In the genomic region with DNA sequence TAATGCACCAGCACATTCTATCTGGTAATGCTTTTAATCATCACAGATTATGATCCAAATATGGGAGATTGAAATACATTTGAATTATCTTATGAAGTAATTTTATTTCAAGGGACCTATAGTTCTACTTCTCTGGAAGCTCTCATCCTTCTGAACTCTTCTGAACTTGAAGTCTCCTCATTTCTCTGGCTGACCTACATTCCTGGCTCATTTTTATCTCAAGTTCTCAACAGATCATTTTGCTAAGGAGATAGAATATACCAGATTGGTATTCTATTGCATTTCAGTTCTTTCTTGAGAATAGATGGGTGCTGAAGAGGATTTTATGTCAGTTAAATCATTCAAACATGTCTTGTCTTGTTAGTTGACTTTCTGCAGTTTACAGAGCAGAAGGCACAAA, we compare ENCODE assay signal across 28 cellular contexts. TPM values are rescaled to one million over a fixed set of nuclear protein-coding genes. Genes with fewer than 3 reads are reported as not detected.
A peak's percentile ranks its signal among the peaks of the same experiment; 100 is the strongest.
DNase-seq lines count a peak whose midpoint lies in the region; ATAC-seq, FAIRE-seq and TF ChIP-seq lines count a peak whose summit lies in the region.
"Had no signal": no experiment of that assay in that cellular context is flagged by ENCODE, and none has a peak within 500 bp of the region (broad histone marks: within the 10 kb centered on the region; RNA-seq: fewer than 3 reads in every experiment).

No MANE protein-coding gene starts in this region.

- no peaks in the 10 kb centered on the region for H3K27me3 ChIP-seq in PC-3 (ENCODE audit: low read length)
- H3K27me3 ChIP-seq in MG63 = no peaks in the 10 kb centered on the region
- H3K27me3 ChIP-seq: Peyer's patch, right lobe of liver had no signal

- H3K79me2 ChIP-seq in PC-3 (ENCODE audit: low read length) = peaks cover 97% of the 10 kb centered on the region

- TF ChIP-seq CTCF in A549 (IDR thresholded peaks at IDR 0.05) (no peak), PC-3 (conservative IDR thresholded peaks at IDR 0.05; ENCODE audit: low read depth, low read length) (no peak), astrocyte of the spinal cord (IDR thresholded peaks at IDR 0.05; ENCODE audit: low read depth, low read length) (no peak), fibroblast of villous mesenchyme (IDR thresholded peaks at IDR 0.05; ENCODE audit: insufficient read depth, low read depth, low read length) (no peak)

- H3K4me1 ChIP-seq in A549 = no peaks in the 10 kb centered on the region
- peaks cover 46% of the 10 kb centered on the region for H3K4me1 ChIP-seq in PC-3 (ENCODE audit: insufficient read depth, low read length)
- H3K4me1 ChIP-seq: Peyer's patch, prostate gland, right lobe of liver, stomach, uterus had no signal

- H3K4me2 ChIP-seq in A549 = no peak overlapping the region
- peak overlapping the region; percentile 82 for H3K4me2 ChIP-seq in PC-3 (ENCODE audit: low read length)

- H3F3A ChIP-seq in PC-3 (ENCODE audit: low read length, unreplicated experiment) = peaks cover 55% of the 10 kb centered on the region

- intact Hi-C loops in PC-3 (cut with micrococcal nuclease) = no loop called here

- H3K4me3 ChIP-seq in A549 = no peak overlapping the region
- H3K4me3 ChIP-seq in PC-3 (ENCODE audit: low read length) = no peak overlapping the region
- no peak overlapping the region for H3K4me3 ChIP-seq in astrocyte of the spinal cord (ENCODE audit: low read depth, low read length)
- H3K4me3 ChIP-seq in fibroblast of villous mesenchyme (ENCODE audit: low read depth, low read length) = no peak overlapping the region
- no peak overlapping the region for H3K4me3 ChIP-seq in MG63
- H3K4me3 ChIP-seq: Peyer's patch, prostate gland, right lobe of liver, stomach, uterus had no signal

- no peak for TF ChIP-seq POLR2A in A549 (IDR thresholded peaks at IDR 0.05; ENCODE audit: low read length)

- no peak overlapping the region for H3K9ac ChIP-seq in PC-3 (ENCODE audit: low read length)

- H3K9me2 ChIP-seq in PC-3 (replicated peaks; ENCODE audit: low read length) = no peaks in the 10 kb centered on the region

- H3K9me3 ChIP-seq in A549 = no peaks in the 10 kb centered on the region
- no peaks in the 10 kb centered on the region for H3K9me3 ChIP-seq in PC-3 (ENCODE audit: low read length)
- no peaks in the 10 kb centered on the region for H3K9me3 ChIP-seq in MG63
- H3K9me3 ChIP-seq: Peyer's patch, prostate gland, right lobe of liver, stomach, uterus had no signal

- no peak for DNase-seq in A549 (ENCODE audit: low read depth in 1 of 2, low spot score in 1 of 2)
- peak; percentile 6 for DNase-seq in PC-3
- DNase-seq in astrocyte of the spinal cord (ENCODE audit: low read depth, low spot score) = peak; percentile 42
- peak; percentile 39 for DNase-seq in fibroblast of villous mesenchyme (ENCODE audit: low read depth)
- no peak for DNase-seq in MG63
- DNase-seq in EL = no peak
- no peak for DNase-seq in NCI-H2081 treated with DMSO at 0.1 percent for 48 hours (lab: John Stamatoyannopoulos, UW)
- DNase-seq in hepatic stellate cell (ENCODE audit: low spot score) = no peak
- DNase-seq: 8988T; activated CD4-positive, alpha-beta T cell treated with anti-CD3 and anti-CD28 coated beads for 48 hours; activated effector memory CD4-positive, alpha-beta T cell treated with Interleukin-2 at 50 U/mL for 16 hours; activated naive CD8-positive, alpha-beta T cell treated with anti-CD3 and anti-CD28 coated beads for 36 hours; GOT3; naive B cell; NCI-H1105; NCI-H1930; Peyer's patch; right lobe of liver; stimulated activated CD4-positive, alpha-beta T cell treated with anti-CD3 and anti-CD28 coated beads, Interleukin-12 subunit alpha, Interleukin-12 subunit beta, amount 100 ng/mL, for 4 hours; stimulated activated CD4-positive, alpha-beta T cell treated with anti-CD3 and anti-CD28 coated beads, Interleukin-2, amount 100 ng/mL, for 48 hours; stomach; T1000; uterus; WERI-Rb-1 had no signal

- TF ChIP-seq EP300 in A549 (IDR thresholded peaks at IDR 0.05) = no peak

- no peak overlapping the region for H3K27ac ChIP-seq in A549
- peak overlapping the region; percentile 95 for H3K27ac ChIP-seq in PC-3 (ENCODE audit: low read length)
- H3K27ac ChIP-seq: Peyer's patch, prostate gland, right lobe of liver, stomach, uterus, WERI-Rb-1 had no signal

- in situ Hi-C loops in astrocyte of the spinal cord (cut with HindIII; ENCODE audit: low sequenced_read_pairs) = no loop called here

- no peak overlapping the region for H2AFZ ChIP-seq in PC-3 (ENCODE audit: low read length)

- peaks cover 83% of the 10 kb centered on the region for H3K36me3 ChIP-seq in PC-3 (ENCODE audit: low read depth, low read length)
- H3K36me3 ChIP-seq in MG63 = no peaks in the 10 kb centered on the region
- H3K36me3 ChIP-seq: Peyer's patch, prostate gland, right lobe of liver, stomach, uterus had no signal

- ATAC-seq in A549 = no peak
- ATAC-seq in PC-3 = no peak
- ATAC-seq: right lobe of liver had no signal

- peak; percentile 89 for FAIRE-seq in A549 (lab: Jason Lieb, UNC)
- FAIRE-seq: islet of Langerhans had no signal

- peaks cover 61% of the 10 kb centered on the region for H4K20me1 ChIP-seq in PC-3 (ENCODE audit: low read length)

- TF ChIP-seq RAD21 in A549 (conservative IDR thresholded peaks at IDR 0.05 in 1 of 2, IDR thresholded peaks at IDR 0.05 in 1 of 2) = no peak

- POLR2A ChIA-PET in A549 (lab: Yijun Ruan, JAX) = no interaction called here
- POLR2A ChIA-PET in PC-3 (lab: Charles Lee; ENCODE audit: unreplicated experiment) = no interaction called here

- no TSS peak for BruUV-seq in PC-3 (replicated peaks; lab: Mats Ljungman, UMichigan)

- CTCF ChIA-PET in A549 (lab: Yijun Ruan, JAX) (no interaction called here), PC-3 (lab: Charles Lee) (no interaction called here)

TF ChIP-seq in A549, 52 proteins besides CTCF, POLR2A, EP300 and RAD21 (continues in another document):
- TF ChIP-seq NR3C1 (IDR thresholded peaks at IDR 0.05) = no peak
- TF ChIP-seq ATOH8 (CRISPR knock-in tag; IDR thresholded peaks at IDR 0.05; ENCODE audit: low read depth) = no peak
- TF ChIP-seq BCL3 (IDR thresholded peaks at IDR 0.05) = no peak
- no peak for TF ChIP-seq RFX5 (IDR thresholded peaks at IDR 0.05)
- TF ChIP-seq RARB (CRISPR knock-in tag; IDR thresholded peaks at IDR 0.05) = no peak
- no peak for TF ChIP-seq POLR2AphosphoS2 (conservative IDR thresholded peaks at IDR 0.05; ENCODE audit: low read length)
- no peak for TF ChIP-seq PHF8 (IDR thresholded peaks at IDR 0.05; ENCODE audit: borderline replicate concordance, low read depth)
- TF ChIP-seq, protein P1, sequence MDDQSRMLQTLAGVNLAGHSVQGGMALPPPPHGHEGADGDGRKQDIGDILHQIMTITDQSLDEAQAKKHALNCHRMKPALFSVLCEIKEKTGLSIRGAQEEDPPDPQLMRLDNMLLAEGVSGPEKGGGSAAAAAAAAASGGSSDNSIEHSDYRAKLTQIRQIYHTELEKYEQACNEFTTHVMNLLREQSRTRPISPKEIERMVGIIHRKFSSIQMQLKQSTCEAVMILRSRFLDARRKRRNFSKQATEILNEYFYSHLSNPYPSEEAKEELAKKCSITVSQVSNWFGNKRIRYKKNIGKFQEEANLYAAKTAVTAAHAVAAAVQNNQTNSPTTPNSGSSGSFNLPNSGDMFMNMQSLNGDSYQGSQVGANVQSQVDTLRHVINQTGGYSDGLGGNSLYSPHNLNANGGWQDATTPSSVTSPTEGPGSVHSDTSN (IDR thresholded peaks at IDR 0.05) = no peak
- TF ChIP-seq NPAS2 (CRISPR knock-in tag; IDR thresholded peaks at IDR 0.05; ENCODE audit: borderline replicate concordance) = no peak
- TF ChIP-seq CHD2 (IDR thresholded peaks at IDR 0.05; ENCODE audit: low read length, partially characterized antibody) = no peak
- TF ChIP-seq RNF2 (IDR thresholded peaks at IDR 0.05; ENCODE audit: borderline replicate concordance, low read depth) = no peak

RNA-seq across cellular contexts. Expression of gene HMGA2, which starts 7.9 kb away (rescaled TPM):
- polyA plus RNA-seq in A549 (2011; rRNA removed) = 17.4 and 22.8 TPM in 2 replicates
- polyA plus RNA-seq in A549 (2012; cell fraction: cytosol; rRNA removed) = 11.6 and 12.9 TPM in 2 replicates
- polyA plus RNA-seq in A549 (2012; cell fraction: nucleus; rRNA removed) = 7.8 and 12.0 TPM in 2 replicates
- 6.2 to 9.2 TPM (median 6.8 TPM) in 3 replicates for polyA plus RNA-seq in A549 (2017; fragmentation: RNase III; extraction: RNeasy Plus Mini Kit Qiagen cat#74134 plus additional on column Dnase treatment)
- polyA minus RNA-seq in A549 (2011; rRNA and poly(A)+ RNA removed) = 7.6 and 8.0 TPM in 2 replicates
- 159 and 171 TPM in 2 replicates for total RNA-seq in PC-3 (2014; rRNA removed)
- total RNA-seq in fibroblast of villous mesenchyme = 29.8 and 48.0 TPM in 2 replicates
- total RNA-seq in MG63 (2014; rRNA removed; shearing (Covaris generic); ENCODE audit: low replicate concordance) = 0.79 and 1.1 TPM in 2 replicates
- total RNA-seq: activated naive CD8-positive, alpha-beta T cell treated with anti-CD3 and anti-CD28 coated beads for 36 hours had no signal
- polyA plus RNA-seq: CD14-positive monocyte, liver had no signal

Comparison
In these comparisons a context has a peak if more than half of its experiments do, and no peak if none do; other contexts are left out.
1. DNase-seq: peak in PC-3 (single experiment), astrocyte of the spinal cord (single experiment) and fibroblast of villous mesenchyme (single experiment); none in A549 (0 of 2), MG63 (single experiment), EL (single experiment), NCI-H2081 treated with DMSO at 0.1 percent for 48 hours (single experiment) and hepatic stellate cell (single experiment).
2. RNA of gene HMGA2, which starts 7.9 kb away (total RNA-seq): 159 to 171 TPM in PC-3 and 29.8 to 48.0 TPM in fibroblast of villous mesenchyme; 0.79 to 1.1 TPM in MG63; every median in the first group is over 10 times any median in the second.